ENCODE assay signal across 32 cellular contexts in the genomic region with DNA sequence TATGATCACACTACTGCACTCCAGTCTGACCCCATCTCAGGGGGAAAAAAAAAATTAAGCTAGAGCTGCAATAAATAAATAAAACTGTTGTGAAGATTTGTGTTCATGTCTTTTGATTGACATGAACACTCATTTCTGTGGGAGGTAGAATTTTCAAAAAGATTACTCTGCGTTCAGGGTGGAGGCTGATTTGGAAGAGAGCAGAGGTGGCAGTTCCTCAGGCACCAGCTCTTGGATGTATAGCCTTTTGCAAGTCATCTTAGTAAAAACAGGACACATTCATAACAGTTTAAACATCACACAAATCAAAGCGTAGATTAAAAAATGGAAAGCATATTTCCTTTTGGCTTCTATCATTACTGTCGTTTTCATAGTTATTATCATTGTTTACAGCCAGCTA.
"Had no signal": no experiment of that assay in that cellular context is flagged by ENCODE, and none has a peak within 500 bp of the region (broad histone marks: within the 10 kb centered on the region; RNA-seq: fewer than 3 reads in every experiment).

No MANE protein-coding gene starts in this region.

- H3K36me3 Mint-ChIP-seq: activated CD8-positive, alpha-beta memory T cell treated with anti-CD3 and anti-CD28 coated beads, Interleukin-2, amount 10 ng/mL, durations not matched to agents 7 days and 5 days; activated naive CD8-positive, alpha-beta T cell treated with anti-CD3 and anti-CD28 coated beads for 36 hours had no signal

- ATAC-seq: activated CD4-positive, alpha-beta T cell treated with anti-CD3 and anti-CD28 coated beads for 36 hours; activated CD8-positive, alpha-beta memory T cell treated with anti-CD3 and anti-CD28 coated beads, Interleukin-2, amount 10 ng/mL, durations not matched to agents 7 days and 5 days; activated CD8-positive, alpha-beta T cell treated with anti-CD3 and anti-CD28 coated beads, Interleukin-2, amount 10 ng/mL, durations not matched to agents 7 days and 5 days; activated naive CD8-positive, alpha-beta T cell treated with anti-CD3 and anti-CD28 coated beads, Interleukin-2, amount 50 U/mL, for 24 hours; body of pancreas; effector memory CD8-positive, alpha-beta T cell; foreskin keratinocyte; gastrocnemius medialis; heart left ventricle had no signal

- H3K27ac ChIP-seq: adrenal gland, body of pancreas, colonic mucosa, esophagus muscularis mucosa, foreskin keratinocyte, gastrocnemius medialis, heart left ventricle had no signal

- H3K27me3 Mint-ChIP-seq: activated CD4-positive, alpha-beta memory T cell treated with anti-CD3 and anti-CD28 coated beads for 36 hours; activated CD4-positive, alpha-beta T cell treated with anti-CD3 and anti-CD28 coated beads for 36 hours; activated CD4-positive, alpha-beta T cell treated with anti-CD3 and anti-CD28 coated beads, Interleukin-2, amount 10 ng/mL, durations not matched to agents 24 days and 14 days; activated CD8-positive, alpha-beta memory T cell treated with anti-CD3 and anti-CD28 coated beads, Interleukin-2, amount 10 ng/mL, durations not matched to agents 7 days and 5 days; activated naive CD4-positive, alpha-beta T cell treated with anti-CD3 and anti-CD28 coated beads, Interleukin-2, amount 50 U/mL, for 24 hours; activated naive CD8-positive, alpha-beta T cell treated with anti-CD3 and anti-CD28 coated beads for 36 hours; activated naive CD8-positive, alpha-beta T cell treated with anti-CD3 and anti-CD28 coated beads, Interleukin-2, amount 50 U/mL, for 24 hours; effector memory CD8-positive, alpha-beta T cell had no signal

- H3K9me3 Mint-ChIP-seq: activated naive CD4-positive, alpha-beta T cell treated with anti-CD3 and anti-CD28 coated beads, Interleukin-2, amount 50 U/mL, for 24 hours; activated T-helper 1 cell treated with anti-CD3 and anti-CD28 coated beads, Interleukin-12 subunit alpha, Interleukin-12 subunit beta, Interleukin-2, Interleukin-4 antibody, amounts not matched to agents 30 ng/mL and 10 ng/mL and 1 ng/mL, durations not matched to agents 14 hours and 24 hours and 36 hours; activated T-helper 2 cell treated with anti-CD3 and anti-CD28 coated beads, Interferon-gamma antibody, Interleukin-2, Interleukin-4, amounts not matched to agents 10 μg/mL and 5 μg/mL and 100 μg/mL, durations not matched to agents 14 hours and 24 hours and 36 hours; effector memory CD8-positive, alpha-beta T cell had no signal

- H3K4me3 ChIP-seq: adrenal gland, body of pancreas, colonic mucosa, esophagus muscularis mucosa, gastrocnemius medialis, heart left ventricle had no signal

- H3K4me3 Mint-ChIP-seq: activated CD4-positive, alpha-beta memory T cell treated with anti-CD3 and anti-CD28 coated beads for 36 hours; activated CD4-positive, alpha-beta T cell treated with anti-CD3 and anti-CD28 coated beads for 36 hours; activated CD4-positive, alpha-beta T cell treated with anti-CD3 and anti-CD28 coated beads, Interleukin-2, amount 10 ng/mL, durations not matched to agents 24 days and 14 days; activated CD8-positive, alpha-beta memory T cell treated with anti-CD3 and anti-CD28 coated beads, Interleukin-2, amount 10 ng/mL, durations not matched to agents 7 days and 5 days; activated CD8-positive, alpha-beta T cell treated with anti-CD3 and anti-CD28 coated beads, Interleukin-2, amount 10 ng/mL, durations not matched to agents 7 days and 5 days; activated naive CD4-positive, alpha-beta T cell treated with anti-CD3 and anti-CD28 coated beads for 36 hours; activated naive CD4-positive, alpha-beta T cell treated with anti-CD3 and anti-CD28 coated beads, Interleukin-2, amount 50 U/mL, for 24 hours; activated naive CD8-positive, alpha-beta T cell treated with anti-CD3 and anti-CD28 coated beads for 36 hours; activated naive CD8-positive, alpha-beta T cell treated with anti-CD3 and anti-CD28 coated beads, Interleukin-2, amount 50 U/mL, for 24 hours; activated T-helper 1 cell treated with anti-CD3 and anti-CD28 coated beads, Interleukin-12 subunit alpha, Interleukin-12 subunit beta, Interleukin-2, Interleukin-4 antibody, amounts not matched to agents 30 ng/mL and 10 ng/mL and 1 ng/mL, durations not matched to agents 14 hours and 24 hours and 36 hours; effector memory CD8-positive, alpha-beta T cell had no signal

- H3K4me1 Mint-ChIP-seq: activated CD4-positive, alpha-beta T cell treated with anti-CD3 and anti-CD28 coated beads for 36 hours; activated CD4-positive, alpha-beta T cell treated with anti-CD3 and anti-CD28 coated beads, Interleukin-2, amount 10 ng/mL, durations not matched to agents 24 days and 14 days; activated CD8-positive, alpha-beta memory T cell treated with anti-CD3 and anti-CD28 coated beads, Interleukin-2, amount 10 ng/mL, durations not matched to agents 7 days and 5 days; activated naive CD4-positive, alpha-beta T cell treated with anti-CD3 and anti-CD28 coated beads, Interleukin-2, amount 50 U/mL, for 24 hours; activated naive CD8-positive, alpha-beta T cell treated with anti-CD3 and anti-CD28 coated beads for 36 hours; activated naive CD8-positive, alpha-beta T cell treated with anti-CD3 and anti-CD28 coated beads, Interleukin-2, amount 50 U/mL, for 24 hours had no signal

- H3K4me1 ChIP-seq: adrenal gland, colonic mucosa, esophagus muscularis mucosa, gastrocnemius medialis, heart left ventricle had no signal

- H3K9me3 ChIP-seq: adrenal gland, body of pancreas, colonic mucosa, esophagus muscularis mucosa, gastrocnemius medialis, heart left ventricle had no signal

- H3K27me3 ChIP-seq: adrenal gland, body of pancreas, colonic mucosa, esophagus muscularis mucosa, foreskin keratinocyte, gastrocnemius medialis, heart left ventricle had no signal

- DNase-seq: activated CD4-positive, alpha-beta memory T cell treated with anti-CD3 and anti-CD28 coated beads for 36 hours; activated CD4-positive, alpha-beta T cell treated with anti-CD3 and anti-CD28 coated beads for 36 hours; activated CD4-positive, alpha-beta T cell treated with anti-CD3 and anti-CD28 coated beads, Interleukin-2, amount 10 ng/mL, durations not matched to agents 24 days and 14 days; activated CD4-positive, CD25-positive, alpha-beta regulatory T cell; activated CD4-positive, CD25-positive, alpha-beta regulatory T cell treated with anti-CD3 and anti-CD28 coated beads, Interleukin-2, amount 50 U/mL, for 72 hours; activated CD8-positive, alpha-beta memory T cell treated with anti-CD3 and anti-CD28 coated beads, Interleukin-2, amount 10 ng/mL, durations not matched to agents 7 days and 5 days; activated CD8-positive, alpha-beta memory T cell treated with anti-CD3 and anti-CD28 coated beads, Interleukin-2, amount 50 U/mL, for 4 hours; activated CD8-positive, alpha-beta T cell treated with anti-CD3 and anti-CD28 coated beads, Interleukin-2, amount 10 ng/mL, durations not matched to agents 7 days and 5 days; activated effector memory CD4-positive, alpha-beta T cell treated with anti-CD3 and anti-CD28 coated beads, Interleukin-2, amount 50 U/mL, for 16 hours; activated naive CD4-positive, alpha-beta T cell treated with anti-CD3 and anti-CD28 coated beads for 36 hours; activated naive CD8-positive, alpha-beta T cell treated with anti-CD3 and anti-CD28 coated beads for 36 hours; activated naive CD8-positive, alpha-beta T cell treated with anti-CD3 and anti-CD28 coated beads, Interleukin-2, amount 50 U/mL, for 24 hours; activated T-cell treated with anti-CD3 and anti-CD28 coated beads, Interleukin-2, amount 50 U/mL, for 1 hour; activated T-cell treated with anti-CD3 and anti-CD28 coated beads, Interleukin-2, amount 50 U/mL, for 48 hours; adrenal gland; amygdala; aorta; body of pancreas; central memory CD4-positive, alpha-beta T cell; cerebellar nuclear complex; effector memory CD8-positive, alpha-beta T cell; erythroblast; foreskin keratinocyte; gastrocnemius medialis; glutamatergic neuron; heart left ventricle; T-helper 2 cell had no signal

- H3K36me3 ChIP-seq: adrenal gland, colonic mucosa, esophagus muscularis mucosa, gastrocnemius medialis, heart left ventricle had no signal

- H3K27ac Mint-ChIP-seq: activated CD4-positive, alpha-beta memory T cell treated with anti-CD3 and anti-CD28 coated beads for 36 hours; activated CD4-positive, alpha-beta T cell treated with anti-CD3 and anti-CD28 coated beads for 36 hours; activated CD4-positive, alpha-beta T cell treated with anti-CD3 and anti-CD28 coated beads, Interleukin-2, amount 10 ng/mL, durations not matched to agents 24 days and 14 days; activated CD8-positive, alpha-beta memory T cell treated with anti-CD3 and anti-CD28 coated beads, Interleukin-2, amount 10 ng/mL, durations not matched to agents 7 days and 5 days; activated CD8-positive, alpha-beta T cell treated with anti-CD3 and anti-CD28 coated beads, Interleukin-2, amount 10 ng/mL, durations not matched to agents 7 days and 5 days; activated naive CD4-positive, alpha-beta T cell treated with anti-CD3 and anti-CD28 coated beads for 36 hours; activated naive CD4-positive, alpha-beta T cell treated with anti-CD3 and anti-CD28 coated beads, Interleukin-2, amount 50 U/mL, for 24 hours; activated naive CD8-positive, alpha-beta T cell treated with anti-CD3 and anti-CD28 coated beads for 36 hours; activated naive CD8-positive, alpha-beta T cell treated with anti-CD3 and anti-CD28 coated beads, Interleukin-2, amount 50 U/mL, for 24 hours; activated T-helper 1 cell treated with anti-CD3 and anti-CD28 coated beads, Interleukin-12 subunit alpha, Interleukin-12 subunit beta, Interleukin-2, Interleukin-4 antibody, amounts not matched to agents 30 ng/mL and 10 ng/mL and 1 ng/mL, durations not matched to agents 14 hours and 24 hours and 36 hours; activated T-helper 2 cell treated with anti-CD3 and anti-CD28 coated beads, Interferon-gamma antibody, Interleukin-2, Interleukin-4, amounts not matched to agents 10 μg/mL and 5 μg/mL and 100 μg/mL, durations not matched to agents 14 hours and 24 hours and 36 hours; effector memory CD8-positive, alpha-beta T cell had no signal
